9 cellular contexts compared by ENCODE assay signal in the genomic region with DNA sequence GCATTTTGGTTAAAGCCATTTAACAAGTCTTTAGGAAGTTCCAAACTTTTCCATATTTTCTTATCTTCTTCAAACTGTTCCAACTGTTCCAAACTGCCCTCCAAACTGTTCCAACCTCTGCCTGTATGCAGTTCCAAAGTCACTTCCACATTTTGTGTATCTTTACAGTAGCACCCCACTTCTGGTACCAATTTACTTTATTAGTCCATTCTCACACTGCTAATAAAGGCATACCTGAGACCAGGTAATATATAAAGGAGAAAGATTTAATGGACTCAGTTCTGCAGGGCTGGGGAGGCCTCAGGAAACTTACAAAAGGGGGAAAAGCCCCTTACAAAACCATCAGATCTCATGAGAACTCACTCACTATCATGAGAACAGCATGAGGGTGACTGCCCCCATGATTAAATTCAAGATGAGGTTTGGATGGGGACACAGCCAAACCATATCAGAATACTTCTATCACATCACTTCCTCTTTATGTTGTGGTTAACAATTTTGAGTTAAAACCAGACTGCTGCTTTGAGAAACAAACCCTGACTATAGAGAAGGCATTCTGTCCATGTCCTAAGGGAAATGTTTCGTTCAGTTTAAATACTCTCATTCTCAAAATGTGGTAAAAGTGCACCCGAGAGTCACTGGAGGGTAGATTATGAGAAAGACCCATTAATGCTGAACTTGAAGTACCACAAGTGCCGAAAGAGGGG. TPM values are rescaled to one million over a fixed set of nuclear protein-coding genes. Genes with fewer than 3 reads are reported as not detected.
DNase-seq lines count a peak whose midpoint lies in the region; ATAC-seq and TF ChIP-seq lines count a peak whose summit lies in the region.
"Had no signal": no experiment of that assay in that cellular context is flagged by ENCODE, and none has a peak within 500 bp of the region (broad histone marks: within the 10 kb centered on the region; RNA-seq: fewer than 3 reads in every experiment).

No MANE protein-coding gene starts in this region.

- H3K4me3 Mint-ChIP-seq in natural killer cell treated with Interleukin-12 subunit alpha and Interleukin-12 subunit beta and Interleukin-15 and Interleukin-18, amount 100 ng/mL, for 72 hours: peak overlapping the region; percentile 88

- H3K79me1 ChIP-seq in trophoblast cell (ENCODE audit: low read length): no peaks in the 10 kb centered on the region
- no peaks in the 10 kb centered on the region for H3K79me1 ChIP-seq in mesenchymal stem cell (replicated peaks; ENCODE audit: low read length, poor library complexity, severe bottlenecking)

- H3K4me2 ChIP-seq in trophoblast cell (ENCODE audit: low read length) (no peak overlapping the region), mesenchymal stem cell (ENCODE audit: low read length, poor library complexity, severe bottlenecking) (no peak overlapping the region)

- H3K9me3 ChIP-seq in trophoblast cell (ENCODE audit: insufficient read depth, low read depth, low read length) (peaks cover 4% of the 10 kb centered on the region), mesenchymal stem cell (ENCODE audit: control insufficient read depth, low read length) (peaks cover 30% of the 10 kb centered on the region)

- peaks cover 80% of the 10 kb centered on the region for H3K36me3 Mint-ChIP-seq in natural killer cell treated with Interleukin-12 subunit alpha and Interleukin-12 subunit beta and Interleukin-15 and Interleukin-18, amount 100 ng/mL, for 72 hours

- peak; percentile 1 for TF ChIP-seq CTCF in NB4 (IDR thresholded peaks at IDR 0.05; ENCODE audit: low read depth, low read length)

- no peaks in the 10 kb centered on the region for H3K79me2 ChIP-seq in trophoblast cell (ENCODE audit: control insufficient read depth, insufficient read depth, low read length, poor library complexity)

- DNase-seq in NB4 (ENCODE audit: low read depth): peak; percentile 18
- no peak for DNase-seq in natural killer cell treated with Interleukin-12 subunit alpha and Interleukin-12 subunit beta and Interleukin-15 and Interleukin-18, amount 100 ng/mL, for 72 hours (ENCODE audit: low spot score)
- no peak for DNase-seq in trophoblast cell
- DNase-seq in mesenchymal stem cell: no peak
- no peak for DNase-seq in activated CD4-positive, CD25-positive, alpha-beta regulatory T cell treated with anti-CD3 and anti-CD28 coated beads, Interleukin-2, amount 50 U/mL, for 72 hours
- DNase-seq: NCI-H446, nucleus accumbens had no signal

- no peak overlapping the region for H2BK120ac ChIP-seq in trophoblast cell (ENCODE audit: insufficient read depth, low read length, poor library complexity)
- no peak overlapping the region for H2BK120ac ChIP-seq in mesenchymal stem cell (ENCODE audit: low read depth, low read length)

- no peak overlapping the region for H2BK15ac ChIP-seq in mesenchymal stem cell (ENCODE audit: low read depth, poor library complexity, severe bottlenecking)

- H3K18ac ChIP-seq in trophoblast cell (ENCODE audit: low read length) (no peak overlapping the region), mesenchymal stem cell (ENCODE audit: low read depth in 1 of 2, low read length in 2 of 2) (no peak overlapping the region)

- no peaks in the 10 kb centered on the region for H3K36me3 ChIP-seq in trophoblast cell (ENCODE audit: control insufficient read depth in 1 of 2, insufficient read depth in 2 of 2, low read length in 2 of 2)
- H3K36me3 ChIP-seq in mesenchymal stem cell (ENCODE audit: control insufficient read depth in 1 of 2, insufficient read depth in 2 of 2, low read depth in 1 of 2, low read length in 2 of 2): no peaks in the 10 kb centered on the region

- WGBS in trophoblast cell (ENCODE audit: extremely low coverage, insufficient coverage, insufficient read length): no CpG with 5 or more reads among the region's 3 CpGs
- WGBS in mesenchymal stem cell: 90% methylated on average over 3 of the region's 3 CpGs

- H3K4me3 ChIP-seq in NB4 (ENCODE audit: low read depth, low read length): no peak overlapping the region
- no peak overlapping the region for H3K4me3 ChIP-seq in trophoblast cell (ENCODE audit: low read depth, low read length)
- no peak overlapping the region for H3K4me3 ChIP-seq in mesenchymal stem cell (ENCODE audit: insufficient read depth in 1 of 2, low read depth in 1 of 2, low read length in 2 of 2)

- peaks cover 13% of the 10 kb centered on the region for H3K9me3 Mint-ChIP-seq in natural killer cell treated with Interleukin-12 subunit alpha and Interleukin-12 subunit beta and Interleukin-15 and Interleukin-18, amount 100 ng/mL, for 72 hours

- no peak overlapping the region for H2BK12ac ChIP-seq in trophoblast cell (ENCODE audit: low read length)
- no peak overlapping the region for H2BK12ac ChIP-seq in mesenchymal stem cell (ENCODE audit: low read length in 2 of 2)

- H2AFZ ChIP-seq in trophoblast cell (ENCODE audit: insufficient read depth, low read length, poor library complexity): no peak overlapping the region
- H2AFZ ChIP-seq in mesenchymal stem cell (ENCODE audit: low read depth, low read length): no peak overlapping the region

- H3K27me3 ChIP-seq in trophoblast cell (ENCODE audit: insufficient read depth, low read length) (no peaks in the 10 kb centered on the region), mesenchymal stem cell (ENCODE audit: control insufficient read depth in 1 of 2, insufficient read depth in 1 of 2, low read length in 2 of 2) (peaks cover 0 to 5% of the 10 kb centered on the region in 2 experiments)

- ATAC-seq in GM18909 (IDR thresholded peaks at IDR 0.05; ENCODE audit: poor library complexity, unreplicated experiment) (peak; percentile 72), HG02610 (IDR thresholded peaks at IDR 0.05; ENCODE audit: unreplicated experiment) (peak; percentile 86)
- peak; percentile 69 to 71 for ATAC-seq in natural killer cell treated with Interleukin-12 subunit alpha and Interleukin-12 subunit beta and Interleukin-15 and Interleukin-18, amount 100 ng/mL, for 72 hours

- H4K91ac ChIP-seq in trophoblast cell (ENCODE audit: low read depth, low read length) (no peak overlapping the region), mesenchymal stem cell (ENCODE audit: low read length) (no peak overlapping the region)

- no peak for TF ChIP-seq POLR2A in NB4 (IDR thresholded peaks at IDR 0.05; ENCODE audit: extremely low read depth, insufficient read length)

- H3K9ac ChIP-seq in trophoblast cell (ENCODE audit: low read length): no peak overlapping the region
- no peak overlapping the region for H3K9ac ChIP-seq in mesenchymal stem cell (ENCODE audit: low read length)

- H3K27ac ChIP-seq in trophoblast cell (ENCODE audit: low read depth, low read length): no peak overlapping the region
- H3K27ac ChIP-seq in mesenchymal stem cell (ENCODE audit: low read length, poor library complexity, severe bottlenecking): no peak overlapping the region

- H4K8ac ChIP-seq in trophoblast cell (ENCODE audit: low read depth, low read length) (no peak overlapping the region), mesenchymal stem cell (ENCODE audit: low read length) (no peak overlapping the region)

- H2BK5ac ChIP-seq in trophoblast cell (ENCODE audit: low read depth, low read length, poor library complexity) (no peak overlapping the region), mesenchymal stem cell (ENCODE audit: low read depth, low read length, poor library complexity, severe bottlenecking) (no peak overlapping the region)

- H3K4ac ChIP-seq in trophoblast cell (ENCODE audit: low read depth, low read length) (no peak overlapping the region), mesenchymal stem cell (ENCODE audit: low read depth in 1 of 2, low read length in 2 of 2) (no peak overlapping the region)

- no peaks in the 10 kb centered on the region for H3K27me3 Mint-ChIP-seq in natural killer cell treated with Interleukin-12 subunit alpha and Interleukin-12 subunit beta and Interleukin-15 and Interleukin-18, amount 100 ng/mL, for 72 hours

- H3K4me1 Mint-ChIP-seq in natural killer cell treated with Interleukin-12 subunit alpha and Interleukin-12 subunit beta and Interleukin-15 and Interleukin-18, amount 100 ng/mL, for 72 hours (ENCODE audit: low read depth in 2 of 2): peaks cover 83 to 95% of the 10 kb centered on the region in 2 donors

- H2AK5ac ChIP-seq in trophoblast cell (ENCODE audit: low read length): no peak overlapping the region
- H2AK5ac ChIP-seq in mesenchymal stem cell (ENCODE audit: low read length, severe bottlenecking): no peak overlapping the region

- H3K4me1 ChIP-seq in trophoblast cell (ENCODE audit: control insufficient read depth in 1 of 2, insufficient read depth in 2 of 2, low read length in 2 of 2): no peaks in the 10 kb centered on the region
- H3K4me1 ChIP-seq in mesenchymal stem cell (ENCODE audit: control insufficient read depth, insufficient read depth, low read depth, low read length): peaks cover 1% of the 10 kb centered on the region

- no peak overlapping the region for H4K12ac ChIP-seq in trophoblast cell (ENCODE audit: low read depth, low read length)

- H3K23ac ChIP-seq in trophoblast cell (ENCODE audit: low read length) (no peak overlapping the region), mesenchymal stem cell (ENCODE audit: low read length in 2 of 2) (no peak overlapping the region)

- H3K27ac Mint-ChIP-seq in natural killer cell treated with Interleukin-12 subunit alpha and Interleukin-12 subunit beta and Interleukin-15 and Interleukin-18, amount 100 ng/mL, for 72 hours: peak overlapping the region; percentile 99 to 100

- H3K14ac ChIP-seq in trophoblast cell (ENCODE audit: low read length) (no peak overlapping the region), mesenchymal stem cell (ENCODE audit: low read length in 2 of 2) (no peak overlapping the region)

RNA-seq across cellular contexts. Expression of a gene that starts 11.0 kb away (rescaled TPM):
- 100 to 1,000 TPM; 135 to 219 TPM for total RNA-seq in natural killer cell treated with Interleukin-12 subunit alpha and Interleukin-12 subunit beta and Interleukin-15 and Interleukin-18, amount 100 ng/mL, for 72 hours
- polyA plus RNA-seq in trophoblast cell (2013): 0.08 and 0.10 TPM in 2 replicates
- 25.9 TPM for polyA plus RNA-seq in mesenchymal stem cell (2013, experiment 1 of 2)
- polyA plus RNA-seq in mesenchymal stem cell (2013, experiment 2 of 2): 27.3 TPM

RNA-seq across cellular contexts. Expression of a gene that starts 55.2 kb away (rescaled TPM):
- total RNA-seq in natural killer cell treated with Interleukin-12 subunit alpha and Interleukin-12 subunit beta and Interleukin-15 and Interleukin-18, amount 100 ng/mL, for 72 hours: 10 to 100 TPM; 36.3 to 57.7 TPM
- polyA plus RNA-seq in trophoblast cell (2013): not detected in 2 replicates
- 11.4 TPM for polyA plus RNA-seq in mesenchymal stem cell (2013, experiment 1 of 2)
- 11.5 TPM for polyA plus RNA-seq in mesenchymal stem cell (2013, experiment 2 of 2)

RNA-seq across cellular contexts. Expression of a gene that starts 56.4 kb away (rescaled TPM):
- total RNA-seq in natural killer cell treated with Interleukin-12 subunit alpha and Interleukin-12 subunit beta and Interleukin-15 and Interleukin-18, amount 100 ng/mL, for 72 hours: 100 to 1,000 TPM; 159 to 355 TPM
- not detected in 2 replicates for polyA plus RNA-seq in trophoblast cell (2013)
- polyA plus RNA-seq in mesenchymal stem cell (2013, experiment 1 of 2): 0.17 TPM
- polyA plus RNA-seq in mesenchymal stem cell (2013, experiment 2 of 2): 0.14 TPM
